In the genomic region with DNA sequence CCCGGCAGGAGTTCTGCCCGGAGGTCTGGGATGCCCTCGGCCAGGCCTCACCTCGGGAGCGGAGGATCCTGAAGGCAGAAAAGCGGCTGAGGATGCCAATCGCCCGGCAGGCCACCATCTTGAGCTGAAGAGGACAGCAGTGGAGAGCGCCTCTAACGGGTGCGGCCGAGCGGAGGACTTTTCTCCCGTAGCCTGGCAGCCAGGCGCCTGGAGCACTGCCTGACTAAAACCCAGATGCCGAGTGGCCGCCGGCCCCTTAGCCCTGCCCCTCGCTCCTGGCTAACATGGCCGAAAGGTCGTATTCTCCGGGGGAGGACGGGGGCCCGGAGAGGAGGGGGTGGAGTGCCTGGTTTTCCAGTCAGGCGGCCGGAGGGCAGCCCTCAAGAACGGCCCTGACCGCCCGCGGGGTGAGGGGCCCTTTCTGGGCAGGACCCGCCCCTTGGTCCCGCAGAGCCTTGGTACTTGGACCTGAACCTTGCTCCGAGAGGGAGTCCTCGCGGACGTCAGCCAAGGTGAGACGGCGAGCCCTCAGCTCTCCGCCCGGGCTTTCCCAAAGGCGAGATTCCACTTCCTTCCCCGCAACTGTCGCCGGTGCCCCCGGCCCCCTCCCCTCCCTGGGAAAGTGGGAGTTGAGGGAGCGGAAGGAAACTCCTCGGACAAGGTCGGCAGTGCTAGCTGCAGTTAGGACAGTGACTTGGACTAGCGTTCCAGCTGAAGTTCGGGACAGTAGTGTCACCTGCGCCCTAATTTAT, we compare ENCODE assay signal across 8 cellular contexts. TPM values are rescaled to one million over a fixed set of nuclear protein-coding genes. Genes with fewer than 3 reads are reported as not detected.
DNase-seq lines count a peak whose midpoint lies in the region; ATAC-seq and TF ChIP-seq lines count a peak whose summit lies in the region.

TSS of gene HADHA (minus strand) at position 154 of the 752 bp plus-strand sequence. CDS start at position 118, 36 bp downstream.
TSS of gene HADHB (plus strand) at position 461 of the 752 bp plus-strand sequence. CDS start 9,316 bp downstream, outside the sequence.

- DNase-seq in Caco-2 (peak; percentile 97 to 98), GM20000 (ENCODE audit: low spot score) (peak; percentile 85), HT1080 (ENCODE audit: low read depth) (peak; percentile 94), NT2/D1 (ENCODE audit: low read depth, low spot score) (peak; percentile 90), endodermal cell (peak; percentile 98)
- peak; percentile 89 for DNase-seq in activated CD8-positive, alpha-beta memory T cell treated with anti-CD3 and anti-CD28 coated beads, Interleukin-2, amount 10 ng/mL, durations not matched to agents 7 days and 5 days
- peak; percentile 73 to 77 for DNase-seq in stimulated activated CD8-positive, alpha-beta memory T cell treated with anti-CD3 and anti-CD28 coated beads, Interleukin-15, amount 100 ng/mL, for 4 hours (ENCODE audit: low read depth in 2 of 2)

- H3K27me3 ChIP-seq in Caco-2 (replicated peaks; ENCODE audit: control insufficient read depth, insufficient read depth, low read length) (no peaks in the 10 kb centered on the region), NT2/D1 (ENCODE audit: insufficient read depth, insufficient read length) (no peaks in the 10 kb centered on the region), endodermal cell (ENCODE audit: control insufficient read depth, insufficient read depth, low read length, poor library complexity, severe bottlenecking) (no peaks in the 10 kb centered on the region)

- TF ChIP-seq CTCF in Caco-2 (IDR thresholded peaks at IDR 0.05; ENCODE audit: insufficient read depth in 1 of 2, low read depth in 1 of 2, low read length in 1 of 2, severe bottlenecking in 1 of 2, unreplicated experiment in 1 of 2) (peak in 1 of 2 experiments; percentile 27), GM20000 (IDR thresholded peaks at IDR 0.05; ENCODE audit: extremely low read depth, missing control alignments) (no peak), endodermal cell (conservative IDR thresholded peaks at IDR 0.05) (peak; percentile 35)

- H3K27ac Mint-ChIP-seq in Caco-2 (ENCODE audit: unreplicated experiment) (peak within 1 kb of the TSS; percentile 97), endodermal cell (peak within 1 kb of the TSS; percentile 100)
- H3K27ac Mint-ChIP-seq in activated CD8-positive, alpha-beta memory T cell treated with anti-CD3 and anti-CD28 coated beads, Interleukin-2, amount 10 ng/mL, durations not matched to agents 7 days and 5 days = peak within 1 kb of the TSS; percentile 99

- BruUV-seq in Caco-2 (replicated peaks; lab: Mats Ljungman, UMichigan) = no TSS peak

- no peaks in the 10 kb centered on the region for H3K27me3 Mint-ChIP-seq in Caco-2 (ENCODE audit: insufficient read depth, unreplicated experiment)
- H3K27me3 Mint-ChIP-seq in activated CD8-positive, alpha-beta memory T cell treated with anti-CD3 and anti-CD28 coated beads, Interleukin-2, amount 10 ng/mL, durations not matched to agents 7 days and 5 days = no peaks in the 10 kb centered on the region
- H3K27me3 Mint-ChIP-seq in endodermal cell (ENCODE audit: insufficient read depth) = peaks cover 4% of the 10 kb centered on the region

- H3K27ac ChIP-seq in endodermal cell (ENCODE audit: low read depth, low read length) (peak within 1 kb of the TSS; percentile 100), mesodermal cell (ENCODE audit: low read depth, low read length, severe bottlenecking) (peak within 1 kb of the TSS; percentile 99)

- CTCF ChIA-PET in Caco-2 (lab: Charles Lee) = interaction anchor here (0.7 kb wide), 1 partner anchor 555 kb away, joined by 3 read pairs; no protein-coding TSS in a partner anchor
- CTCF ChIA-PET in activated CD8-positive, alpha-beta memory T cell treated with anti-CD3 and anti-CD28 coated beads, Interleukin-2, amount 10 ng/mL, durations not matched to agents 7 days and 5 days (lab: Charles Lee) = interaction anchor here (0.6 to 3.9 kb wide), 12 partner anchors 11 to 224 kb away, joined by 3 to 17 read pairs (median 4); no protein-coding TSS in a partner anchor

- POLR2A ChIA-PET in Caco-2 (lab: Charles Lee) = interaction anchor here (0.5 to 2.6 kb wide), 6 partner anchors 16 to 366 kb away, joined by 3 to 11 read pairs (median 4); partner anchors contain the start of genes ASXL2 and SELENOI

- H3K9ac ChIP-seq in NT2/D1 (ENCODE audit: insufficient read length, low read depth) = peak within 1 kb of the TSS; percentile 94
- H3K9ac ChIP-seq in endodermal cell (ENCODE audit: extremely low read depth, low read length, poor library complexity, severe bottlenecking) = peak within 1 kb of the TSS; percentile 58

- H3K4me1 Mint-ChIP-seq in Caco-2 (ENCODE audit: low read depth, unreplicated experiment) (peaks cover 12% of the 10 kb centered on the region), endodermal cell (peaks cover 38% of the 10 kb centered on the region)
- H3K4me1 Mint-ChIP-seq in activated CD8-positive, alpha-beta memory T cell treated with anti-CD3 and anti-CD28 coated beads, Interleukin-2, amount 10 ng/mL, durations not matched to agents 7 days and 5 days = peaks cover 46% of the 10 kb centered on the region

- H3K36me3 Mint-ChIP-seq in Caco-2 (ENCODE audit: insufficient read depth, unreplicated experiment) (peaks cover 25% of the 10 kb centered on the region), endodermal cell (ENCODE audit: low read depth) (no peaks in the 10 kb centered on the region)
- peaks cover 9% of the 10 kb centered on the region for H3K36me3 Mint-ChIP-seq in activated CD8-positive, alpha-beta memory T cell treated with anti-CD3 and anti-CD28 coated beads, Interleukin-2, amount 10 ng/mL, durations not matched to agents 7 days and 5 days

- H3K4me1 ChIP-seq in Caco-2 = peaks cover 7% of the 10 kb centered on the region; the same call in 1 of the 2 replicates
- H3K4me1 ChIP-seq in NT2/D1 (ENCODE audit: insufficient read depth, insufficient read length) = no peaks in the 10 kb centered on the region
- H3K4me1 ChIP-seq in endodermal cell (ENCODE audit: control insufficient read depth, insufficient read depth, low read length) = peaks cover 3% of the 10 kb centered on the region
- peaks cover 11% of the 10 kb centered on the region for H3K4me1 ChIP-seq in mesodermal cell (ENCODE audit: control insufficient read depth, insufficient read depth, low read length, poor library complexity, severe bottlenecking)

- ATAC-seq in activated CD8-positive, alpha-beta memory T cell treated with anti-CD3 and anti-CD28 coated beads, Interleukin-2, amount 10 ng/mL, durations not matched to agents 7 days and 5 days = peak; percentile 83

- H3K4me3 Mint-ChIP-seq in Caco-2 (ENCODE audit: unreplicated experiment) (peak within 1 kb of the TSS; percentile 99), endodermal cell (peak within 1 kb of the TSS; percentile 97)
- peak within 1 kb of the TSS; percentile 96 for H3K4me3 Mint-ChIP-seq in activated CD8-positive, alpha-beta memory T cell treated with anti-CD3 and anti-CD28 coated beads, Interleukin-2, amount 10 ng/mL, durations not matched to agents 7 days and 5 days

- H3K4me3 ChIP-seq in Caco-2 (ENCODE audit: low read depth, low read length) (peak within 1 kb of the TSS; percentile 94), NT2/D1 (ENCODE audit: insufficient read length, low read depth) (peak within 1 kb of the TSS; percentile 91), endodermal cell (ENCODE audit: low read length) (peak within 1 kb of the TSS; percentile 90), mesodermal cell (ENCODE audit: extremely low read depth, insufficient read depth, low read length, poor library complexity, severe bottlenecking) (peak within 1 kb of the TSS; percentile 91)

- H3K9me3 Mint-ChIP-seq in Caco-2 (ENCODE audit: unreplicated experiment) = no peaks in the 10 kb centered on the region
- H3K9me3 Mint-ChIP-seq in activated CD8-positive, alpha-beta memory T cell treated with anti-CD3 and anti-CD28 coated beads, Interleukin-2, amount 10 ng/mL, durations not matched to agents 7 days and 5 days (ENCODE audit: low read depth) = no peaks in the 10 kb centered on the region
- H3K9me3 Mint-ChIP-seq in endodermal cell = no peaks in the 10 kb centered on the region

- intact Hi-C loops in Caco-2 (cut with micrococcal nuclease; ENCODE audit: unreplicated experiment) = loop anchor here (1.0 to 2.0 kb wide), 3 partner anchors 55 to 102 kb away; partner anchors contain the start of genes ADGRF3 and SELENOI

- H3K9me3 ChIP-seq in Caco-2 (no peaks in the 10 kb centered on the region), NT2/D1 (ENCODE audit: insufficient read depth, low read length) (no peaks in the 10 kb centered on the region), endodermal cell (ENCODE audit: control insufficient read depth, low read length) (no peaks in the 10 kb centered on the region), mesodermal cell (ENCODE audit: control insufficient read depth, low read length) (no peaks in the 10 kb centered on the region)

- 0% methylated on average over 22 to 51 of the region's 51 CpGs for WGBS in endodermal cell (ENCODE audit: insufficient coverage in 1 of 2, insufficient read length in 1 of 2), 2 experiments
- 0% methylated on average over 25 to 37 of the region's 51 CpGs for WGBS in mesodermal cell (ENCODE audit: insufficient coverage in 2 of 2), 2 experiments

- H3K36me3 ChIP-seq in Caco-2 (ENCODE audit: control insufficient read depth, insufficient read depth, low read length) (no peaks in the 10 kb centered on the region), NT2/D1 (ENCODE audit: insufficient read depth, insufficient read length, low read length) (no peaks in the 10 kb centered on the region), endodermal cell (ENCODE audit: control insufficient read depth, insufficient read depth, low read length) (no peaks in the 10 kb centered on the region), mesodermal cell (ENCODE audit: control insufficient read depth, insufficient read depth, low read length) (peaks cover 5% of the 10 kb centered on the region)

RNA-seq across cellular contexts. Expression of gene HADHA, which starts in this region (rescaled TPM):
- total RNA-seq in Caco-2 (2022) (143 and 150 TPM in 2 replicates), endodermal cell (10 to 100 TPM; 83.8 to 86.7 TPM)
- total RNA-seq in HT1080 (2014; rRNA removed; shearing (Covaris generic)) = 89.4 and 93.6 TPM in 2 replicates
- 64.8 and 75.8 TPM in 2 replicates for polyA plus RNA-seq in HT1080 (2015; cell fraction: cytosol; rRNA removed)
- 117 and 133 TPM in 2 replicates for polyA plus RNA-seq in HT1080 (2015; cell fraction: nucleus; rRNA removed)
- total RNA-seq in activated CD8-positive, alpha-beta memory T cell treated with anti-CD3 and anti-CD28 coated beads, Interleukin-2, amount 10 ng/mL, durations not matched to agents 7 days and 5 days = 100 to 1,000 TPM; 117 to 145 TPM
- 107 TPM for polyA plus RNA-seq in endodermal cell (2013, experiment 1 of 2)
- 93.5 TPM for polyA plus RNA-seq in endodermal cell (2013, experiment 2 of 2)
- polyA plus RNA-seq in mesodermal cell (2013, experiment 1 of 2) = 128 TPM
- 126 TPM for polyA plus RNA-seq in mesodermal cell (2013, experiment 2 of 2)

RNA-seq across cellular contexts. Expression of gene HADHB, which starts in this region (rescaled TPM):
- total RNA-seq in Caco-2 (2022) = 93.2 and 106 TPM in 2 replicates
- total RNA-seq in HT1080 (2014; rRNA removed; shearing (Covaris generic)) = 52.5 and 62.2 TPM in 2 replicates
- 71.3 and 73.5 TPM in 2 replicates for polyA plus RNA-seq in HT1080 (2015; cell fraction: cytosol; rRNA removed)
- 101 and 115 TPM in 2 replicates for polyA plus RNA-seq in HT1080 (2015; cell fraction: nucleus; rRNA removed)
- total RNA-seq in activated CD8-positive, alpha-beta memory T cell treated with anti-CD3 and anti-CD28 coated beads, Interleukin-2, amount 10 ng/mL, durations not matched to agents 7 days and 5 days = 10 to 100 TPM; 55.8 to 83.5 TPM
- total RNA-seq in endodermal cell = 10 to 100 TPM; 37.8 to 41.0 TPM
- polyA plus RNA-seq in endodermal cell (2013, experiment 1 of 2) = 51.5 TPM
- polyA plus RNA-seq in endodermal cell (2013, experiment 2 of 2) = 45.7 TPM
- 62.2 TPM for polyA plus RNA-seq in mesodermal cell (2013, experiment 1 of 2)
- 64.1 TPM for polyA plus RNA-seq in mesodermal cell (2013, experiment 2 of 2)

Comparison
In these comparisons a context has a peak if more than half of its experiments do, and no peak if none do; other contexts are left out.
1. Peak in every context shown above with its lines: DNase-seq, ATAC-seq, H3K4me3 ChIP-seq and H3K27ac ChIP-seq.